In the genomic region with DNA sequence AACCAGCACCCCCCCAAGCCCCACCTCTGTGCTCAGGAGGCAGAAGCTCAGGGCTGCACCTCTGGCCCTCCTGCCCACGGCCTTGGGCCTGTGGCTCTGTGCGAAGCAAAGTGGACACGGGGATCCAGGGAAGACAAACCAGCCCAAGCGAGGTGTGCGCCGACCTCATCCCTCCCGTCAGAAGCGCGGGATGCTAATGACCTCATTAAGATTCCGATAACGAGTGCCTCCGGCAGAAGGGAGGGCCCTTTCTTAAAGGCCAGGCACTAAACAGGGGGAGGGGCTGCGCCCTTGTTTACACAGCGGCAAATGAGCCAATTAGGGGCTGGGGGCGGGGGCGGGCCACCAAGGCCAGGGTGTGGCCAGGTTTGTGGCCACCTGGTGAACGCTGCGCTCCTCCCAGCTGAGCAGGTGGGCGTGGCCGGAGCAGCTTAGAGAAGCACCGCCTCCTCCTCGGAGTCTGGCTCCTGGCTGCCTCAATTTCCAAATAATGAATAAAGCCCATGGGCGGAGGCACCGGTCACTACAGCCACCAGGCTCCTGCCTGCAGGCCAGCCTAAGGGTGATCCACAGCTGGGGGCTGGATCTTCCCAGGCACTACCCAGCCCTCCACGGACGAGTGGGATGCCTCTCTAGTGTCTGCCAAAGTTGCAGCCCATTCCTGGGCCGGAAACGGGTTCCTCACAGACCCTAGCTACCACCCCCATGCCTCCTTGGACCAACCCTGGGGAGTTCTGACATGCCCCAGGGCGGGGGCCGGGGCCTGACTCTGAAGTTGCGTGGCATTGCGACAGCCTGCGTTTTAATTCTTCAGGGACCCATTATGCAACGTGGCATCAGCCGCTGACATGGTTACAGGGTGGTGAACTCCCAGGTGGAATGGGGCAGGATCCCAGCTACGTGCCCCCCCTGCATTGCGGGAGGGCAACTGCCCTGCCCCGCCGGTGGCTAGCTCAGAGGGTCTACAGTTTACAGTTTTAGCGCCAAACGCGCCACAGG, we compare ENCODE assay signal across 1 cellular context.
TF ChIP-seq lines count a peak whose summit lies in the region.

No MANE protein-coding gene starts in this region.

TF ChIP-seq in K562, 482 proteins besides CTCF, POLR2A, EP300 and RAD21 (continues in another document):
- TF ChIP-seq GTF2F1 (IDR thresholded peaks at IDR 0.05; ENCODE audit: low read depth, low read length), result no peak
- TF ChIP-seq POLR2G (IDR thresholded peaks at IDR 0.05; ENCODE audit: low read depth, low read length), result peak; percentile 16
- TF ChIP-seq, protein P1, sequence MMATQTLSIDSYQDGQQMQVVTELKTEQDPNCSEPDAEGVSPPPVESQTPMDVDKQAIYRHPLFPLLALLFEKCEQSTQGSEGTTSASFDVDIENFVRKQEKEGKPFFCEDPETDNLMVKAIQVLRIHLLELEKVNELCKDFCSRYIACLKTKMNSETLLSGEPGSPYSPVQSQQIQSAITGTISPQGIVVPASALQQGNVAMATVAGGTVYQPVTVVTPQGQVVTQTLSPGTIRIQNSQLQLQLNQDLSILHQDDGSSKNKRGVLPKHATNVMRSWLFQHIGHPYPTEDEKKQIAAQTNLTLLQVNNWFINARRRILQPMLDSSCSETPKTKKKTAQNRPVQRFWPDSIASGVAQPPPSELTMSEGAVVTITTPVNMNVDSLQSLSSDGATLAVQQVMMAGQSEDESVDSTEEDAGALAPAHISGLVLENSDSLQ (IDR thresholded peaks at IDR 0.05), result peak; percentile 38; the same call in 1 of the 2 replicates
- no peak for TF ChIP-seq PURB (CRISPR knock-in tag; IDR thresholded peaks at IDR 0.05; ENCODE audit: low read depth)
- peak; percentile 52 for TF ChIP-seq PCBP1 (IDR thresholded peaks at IDR 0.05; ENCODE audit: low read depth, low read length, poor library complexity, severe bottlenecking)
- no peak for TF ChIP-seq ZNF780A (CRISPR knock-in tag; IDR thresholded peaks at IDR 0.05)
- TF ChIP-seq, protein P2, sequence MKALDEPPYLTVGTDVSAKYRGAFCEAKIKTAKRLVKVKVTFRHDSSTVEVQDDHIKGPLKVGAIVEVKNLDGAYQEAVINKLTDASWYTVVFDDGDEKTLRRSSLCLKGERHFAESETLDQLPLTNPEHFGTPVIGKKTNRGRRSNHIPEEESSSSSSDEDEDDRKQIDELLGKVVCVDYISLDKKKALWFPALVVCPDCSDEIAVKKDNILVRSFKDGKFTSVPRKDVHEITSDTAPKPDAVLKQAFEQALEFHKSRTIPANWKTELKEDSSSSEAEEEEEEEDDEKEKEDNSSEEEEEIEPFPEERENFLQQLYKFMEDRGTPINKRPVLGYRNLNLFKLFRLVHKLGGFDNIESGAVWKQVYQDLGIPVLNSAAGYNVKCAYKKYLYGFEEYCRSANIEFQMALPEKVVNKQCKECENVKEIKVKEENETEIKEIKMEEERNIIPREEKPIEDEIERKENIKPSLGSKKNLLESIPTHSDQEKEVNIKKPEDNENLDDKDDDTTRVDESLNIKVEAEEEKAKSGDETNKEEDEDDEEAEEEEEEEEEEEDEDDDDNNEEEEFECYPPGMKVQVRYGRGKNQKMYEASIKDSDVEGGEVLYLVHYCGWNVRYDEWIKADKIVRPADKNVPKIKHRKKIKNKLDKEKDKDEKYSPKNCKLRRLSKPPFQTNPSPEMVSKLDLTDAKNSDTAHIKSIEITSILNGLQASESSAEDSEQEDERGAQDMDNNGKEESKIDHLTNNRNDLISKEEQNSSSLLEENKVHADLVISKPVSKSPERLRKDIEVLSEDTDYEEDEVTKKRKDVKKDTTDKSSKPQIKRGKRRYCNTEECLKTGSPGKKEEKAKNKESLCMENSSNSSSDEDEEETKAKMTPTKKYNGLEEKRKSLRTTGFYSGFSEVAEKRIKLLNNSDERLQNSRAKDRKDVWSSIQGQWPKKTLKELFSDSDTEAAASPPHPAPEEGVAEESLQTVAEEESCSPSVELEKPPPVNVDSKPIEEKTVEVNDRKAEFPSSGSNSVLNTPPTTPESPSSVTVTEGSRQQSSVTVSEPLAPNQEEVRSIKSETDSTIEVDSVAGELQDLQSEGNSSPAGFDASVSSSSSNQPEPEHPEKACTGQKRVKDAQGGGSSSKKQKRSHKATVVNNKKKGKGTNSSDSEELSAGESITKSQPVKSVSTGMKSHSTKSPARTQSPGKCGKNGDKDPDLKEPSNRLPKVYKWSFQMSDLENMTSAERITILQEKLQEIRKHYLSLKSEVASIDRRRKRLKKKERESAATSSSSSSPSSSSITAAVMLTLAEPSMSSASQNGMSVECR (CRISPR knock-in tag; IDR thresholded peaks at IDR 0.05), result peak; percentile 51; the same call in 1 of the 2 replicates
- TF ChIP-seq, protein P3, sequence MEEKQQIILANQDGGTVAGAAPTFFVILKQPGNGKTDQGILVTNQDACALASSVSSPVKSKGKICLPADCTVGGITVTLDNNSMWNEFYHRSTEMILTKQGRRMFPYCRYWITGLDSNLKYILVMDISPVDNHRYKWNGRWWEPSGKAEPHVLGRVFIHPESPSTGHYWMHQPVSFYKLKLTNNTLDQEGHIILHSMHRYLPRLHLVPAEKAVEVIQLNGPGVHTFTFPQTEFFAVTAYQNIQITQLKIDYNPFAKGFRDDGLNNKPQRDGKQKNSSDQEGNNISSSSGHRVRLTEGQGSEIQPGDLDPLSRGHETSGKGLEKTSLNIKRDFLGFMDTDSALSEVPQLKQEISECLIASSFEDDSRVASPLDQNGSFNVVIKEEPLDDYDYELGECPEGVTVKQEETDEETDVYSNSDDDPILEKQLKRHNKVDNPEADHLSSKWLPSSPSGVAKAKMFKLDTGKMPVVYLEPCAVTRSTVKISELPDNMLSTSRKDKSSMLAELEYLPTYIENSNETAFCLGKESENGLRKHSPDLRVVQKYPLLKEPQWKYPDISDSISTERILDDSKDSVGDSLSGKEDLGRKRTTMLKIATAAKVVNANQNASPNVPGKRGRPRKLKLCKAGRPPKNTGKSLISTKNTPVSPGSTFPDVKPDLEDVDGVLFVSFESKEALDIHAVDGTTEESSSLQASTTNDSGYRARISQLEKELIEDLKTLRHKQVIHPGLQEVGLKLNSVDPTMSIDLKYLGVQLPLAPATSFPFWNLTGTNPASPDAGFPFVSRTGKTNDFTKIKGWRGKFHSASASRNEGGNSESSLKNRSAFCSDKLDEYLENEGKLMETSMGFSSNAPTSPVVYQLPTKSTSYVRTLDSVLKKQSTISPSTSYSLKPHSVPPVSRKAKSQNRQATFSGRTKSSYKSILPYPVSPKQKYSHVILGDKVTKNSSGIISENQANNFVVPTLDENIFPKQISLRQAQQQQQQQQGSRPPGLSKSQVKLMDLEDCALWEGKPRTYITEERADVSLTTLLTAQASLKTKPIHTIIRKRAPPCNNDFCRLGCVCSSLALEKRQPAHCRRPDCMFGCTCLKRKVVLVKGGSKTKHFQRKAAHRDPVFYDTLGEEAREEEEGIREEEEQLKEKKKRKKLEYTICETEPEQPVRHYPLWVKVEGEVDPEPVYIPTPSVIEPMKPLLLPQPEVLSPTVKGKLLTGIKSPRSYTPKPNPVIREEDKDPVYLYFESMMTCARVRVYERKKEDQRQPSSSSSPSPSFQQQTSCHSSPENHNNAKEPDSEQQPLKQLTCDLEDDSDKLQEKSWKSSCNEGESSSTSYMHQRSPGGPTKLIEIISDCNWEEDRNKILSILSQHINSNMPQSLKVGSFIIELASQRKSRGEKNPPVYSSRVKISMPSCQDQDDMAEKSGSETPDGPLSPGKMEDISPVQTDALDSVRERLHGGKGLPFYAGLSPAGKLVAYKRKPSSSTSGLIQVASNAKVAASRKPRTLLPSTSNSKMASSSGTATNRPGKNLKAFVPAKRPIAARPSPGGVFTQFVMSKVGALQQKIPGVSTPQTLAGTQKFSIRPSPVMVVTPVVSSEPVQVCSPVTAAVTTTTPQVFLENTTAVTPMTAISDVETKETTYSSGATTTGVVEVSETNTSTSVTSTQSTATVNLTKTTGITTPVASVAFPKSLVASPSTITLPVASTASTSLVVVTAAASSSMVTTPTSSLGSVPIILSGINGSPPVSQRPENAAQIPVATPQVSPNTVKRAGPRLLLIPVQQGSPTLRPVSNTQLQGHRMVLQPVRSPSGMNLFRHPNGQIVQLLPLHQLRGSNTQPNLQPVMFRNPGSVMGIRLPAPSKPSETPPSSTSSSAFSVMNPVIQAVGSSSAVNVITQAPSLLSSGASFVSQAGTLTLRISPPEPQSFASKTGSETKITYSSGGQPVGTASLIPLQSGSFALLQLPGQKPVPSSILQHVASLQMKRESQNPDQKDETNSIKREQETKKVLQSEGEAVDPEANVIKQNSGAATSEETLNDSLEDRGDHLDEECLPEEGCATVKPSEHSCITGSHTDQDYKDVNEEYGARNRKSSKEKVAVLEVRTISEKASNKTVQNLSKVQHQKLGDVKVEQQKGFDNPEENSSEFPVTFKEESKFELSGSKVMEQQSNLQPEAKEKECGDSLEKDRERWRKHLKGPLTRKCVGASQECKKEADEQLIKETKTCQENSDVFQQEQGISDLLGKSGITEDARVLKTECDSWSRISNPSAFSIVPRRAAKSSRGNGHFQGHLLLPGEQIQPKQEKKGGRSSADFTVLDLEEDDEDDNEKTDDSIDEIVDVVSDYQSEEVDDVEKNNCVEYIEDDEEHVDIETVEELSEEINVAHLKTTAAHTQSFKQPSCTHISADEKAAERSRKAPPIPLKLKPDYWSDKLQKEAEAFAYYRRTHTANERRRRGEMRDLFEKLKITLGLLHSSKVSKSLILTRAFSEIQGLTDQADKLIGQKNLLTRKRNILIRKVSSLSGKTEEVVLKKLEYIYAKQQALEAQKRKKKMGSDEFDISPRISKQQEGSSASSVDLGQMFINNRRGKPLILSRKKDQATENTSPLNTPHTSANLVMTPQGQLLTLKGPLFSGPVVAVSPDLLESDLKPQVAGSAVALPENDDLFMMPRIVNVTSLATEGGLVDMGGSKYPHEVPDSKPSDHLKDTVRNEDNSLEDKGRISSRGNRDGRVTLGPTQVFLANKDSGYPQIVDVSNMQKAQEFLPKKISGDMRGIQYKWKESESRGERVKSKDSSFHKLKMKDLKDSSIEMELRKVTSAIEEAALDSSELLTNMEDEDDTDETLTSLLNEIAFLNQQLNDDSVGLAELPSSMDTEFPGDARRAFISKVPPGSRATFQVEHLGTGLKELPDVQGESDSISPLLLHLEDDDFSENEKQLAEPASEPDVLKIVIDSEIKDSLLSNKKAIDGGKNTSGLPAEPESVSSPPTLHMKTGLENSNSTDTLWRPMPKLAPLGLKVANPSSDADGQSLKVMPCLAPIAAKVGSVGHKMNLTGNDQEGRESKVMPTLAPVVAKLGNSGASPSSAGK (IDR thresholded peaks at IDR 0.05), result peak; percentile 50
- peak; percentile 94 for TF ChIP-seq POLR2AphosphoS2 (IDR thresholded peaks at IDR 0.05; ENCODE audit: low read length)
- TF ChIP-seq FOXJ2 (tag; IDR thresholded peaks at IDR 0.05), result no peak
- TF ChIP-seq JUND (IDR thresholded peaks at IDR 0.05; ENCODE audit: borderline replicate concordance, low read depth, low read length), result peak; percentile 86
- TF ChIP-seq JUND (tag; IDR thresholded peaks at IDR 0.05; ENCODE audit: borderline replicate concordance, low read depth, low read length), result peak; percentile 77; the same call in 1 of the 3 replicates
- TF ChIP-seq, protein P4, sequence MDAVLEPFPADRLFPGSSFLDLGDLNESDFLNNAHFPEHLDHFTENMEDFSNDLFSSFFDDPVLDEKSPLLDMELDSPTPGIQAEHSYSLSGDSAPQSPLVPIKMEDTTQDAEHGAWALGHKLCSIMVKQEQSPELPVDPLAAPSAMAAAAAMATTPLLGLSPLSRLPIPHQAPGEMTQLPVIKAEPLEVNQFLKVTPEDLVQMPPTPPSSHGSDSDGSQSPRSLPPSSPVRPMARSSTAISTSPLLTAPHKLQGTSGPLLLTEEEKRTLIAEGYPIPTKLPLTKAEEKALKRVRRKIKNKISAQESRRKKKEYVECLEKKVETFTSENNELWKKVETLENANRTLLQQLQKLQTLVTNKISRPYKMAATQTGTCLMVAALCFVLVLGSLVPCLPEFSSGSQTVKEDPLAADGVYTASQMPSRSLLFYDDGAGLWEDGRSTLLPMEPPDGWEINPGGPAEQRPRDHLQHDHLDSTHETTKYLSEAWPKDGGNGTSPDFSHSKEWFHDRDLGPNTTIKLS (IDR thresholded peaks at IDR 0.05; ENCODE audit: borderline replicate concordance, low read depth), result peak; percentile 89
- TF ChIP-seq LCOR (CRISPR knock-in tag; IDR thresholded peaks at IDR 0.05), result peak; percentile 81
- TF ChIP-seq RBBP5 (IDR thresholded peaks at IDR 0.05; ENCODE audit: borderline replicate concordance, insufficient read depth, low read length, poor library complexity, severe bottlenecking), result no peak
- TF ChIP-seq FOXA3 (CRISPR knock-in tag; conservative IDR thresholded peaks at IDR 0.05 in 1 of 2, IDR thresholded peaks at IDR 0.05 in 1 of 2), result peak; percentile 100
- TF ChIP-seq SP1 (CRISPR knock-in tag; IDR thresholded peaks at IDR 0.05), result peak; percentile 86
- TF ChIP-seq, protein P5, sequence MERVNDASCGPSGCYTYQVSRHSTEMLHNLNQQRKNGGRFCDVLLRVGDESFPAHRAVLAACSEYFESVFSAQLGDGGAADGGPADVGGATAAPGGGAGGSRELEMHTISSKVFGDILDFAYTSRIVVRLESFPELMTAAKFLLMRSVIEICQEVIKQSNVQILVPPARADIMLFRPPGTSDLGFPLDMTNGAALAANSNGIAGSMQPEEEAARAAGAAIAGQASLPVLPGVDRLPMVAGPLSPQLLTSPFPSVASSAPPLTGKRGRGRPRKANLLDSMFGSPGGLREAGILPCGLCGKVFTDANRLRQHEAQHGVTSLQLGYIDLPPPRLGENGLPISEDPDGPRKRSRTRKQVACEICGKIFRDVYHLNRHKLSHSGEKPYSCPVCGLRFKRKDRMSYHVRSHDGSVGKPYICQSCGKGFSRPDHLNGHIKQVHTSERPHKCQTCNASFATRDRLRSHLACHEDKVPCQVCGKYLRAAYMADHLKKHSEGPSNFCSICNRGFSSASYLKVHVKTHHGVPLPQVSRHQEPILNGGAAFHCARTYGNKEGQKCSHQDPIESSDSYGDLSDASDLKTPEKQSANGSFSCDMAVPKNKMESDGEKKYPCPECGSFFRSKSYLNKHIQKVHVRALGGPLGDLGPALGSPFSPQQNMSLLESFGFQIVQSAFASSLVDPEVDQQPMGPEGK (CRISPR knock-in tag; IDR thresholded peaks at IDR 0.05; ENCODE audit: borderline replicate concordance), result no peak
- TF ChIP-seq EP400 (IDR thresholded peaks at IDR 0.05), result peak; percentile 32
- peak; percentile 35 for TF ChIP-seq HNRNPLL (IDR thresholded peaks at IDR 0.05; ENCODE audit: low read depth, low read length, poor library complexity, severe bottlenecking)
